Comparison of ENCODE assay signal across 1 cellular context in the genomic region with DNA sequence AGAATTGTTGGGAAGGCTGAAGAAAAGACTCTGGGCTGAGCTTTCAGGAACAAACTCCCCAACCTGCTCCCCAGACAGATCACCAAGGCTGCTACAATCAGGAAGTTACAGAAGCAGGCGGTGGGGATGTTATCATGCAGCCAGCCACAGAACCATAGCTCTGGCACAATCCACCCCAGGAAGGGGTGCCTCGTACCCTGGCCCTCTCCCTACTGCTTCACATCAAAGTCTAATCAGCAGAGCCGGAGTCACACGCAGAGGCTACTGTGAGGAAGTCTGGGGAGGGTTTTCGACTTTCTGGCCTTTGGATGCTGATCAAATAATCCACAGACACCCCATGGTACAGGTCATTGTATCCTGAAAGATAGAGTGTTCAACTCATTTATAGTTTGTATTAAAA.
TF ChIP-seq lines count a peak whose summit lies in the region.

No MANE protein-coding gene starts in this region.

TF ChIP-seq in GM23338, 12 proteins besides CTCF, POLR2A, EP300 and RAD21 (continued from another document):
- TF ChIP-seq, protein P1, sequence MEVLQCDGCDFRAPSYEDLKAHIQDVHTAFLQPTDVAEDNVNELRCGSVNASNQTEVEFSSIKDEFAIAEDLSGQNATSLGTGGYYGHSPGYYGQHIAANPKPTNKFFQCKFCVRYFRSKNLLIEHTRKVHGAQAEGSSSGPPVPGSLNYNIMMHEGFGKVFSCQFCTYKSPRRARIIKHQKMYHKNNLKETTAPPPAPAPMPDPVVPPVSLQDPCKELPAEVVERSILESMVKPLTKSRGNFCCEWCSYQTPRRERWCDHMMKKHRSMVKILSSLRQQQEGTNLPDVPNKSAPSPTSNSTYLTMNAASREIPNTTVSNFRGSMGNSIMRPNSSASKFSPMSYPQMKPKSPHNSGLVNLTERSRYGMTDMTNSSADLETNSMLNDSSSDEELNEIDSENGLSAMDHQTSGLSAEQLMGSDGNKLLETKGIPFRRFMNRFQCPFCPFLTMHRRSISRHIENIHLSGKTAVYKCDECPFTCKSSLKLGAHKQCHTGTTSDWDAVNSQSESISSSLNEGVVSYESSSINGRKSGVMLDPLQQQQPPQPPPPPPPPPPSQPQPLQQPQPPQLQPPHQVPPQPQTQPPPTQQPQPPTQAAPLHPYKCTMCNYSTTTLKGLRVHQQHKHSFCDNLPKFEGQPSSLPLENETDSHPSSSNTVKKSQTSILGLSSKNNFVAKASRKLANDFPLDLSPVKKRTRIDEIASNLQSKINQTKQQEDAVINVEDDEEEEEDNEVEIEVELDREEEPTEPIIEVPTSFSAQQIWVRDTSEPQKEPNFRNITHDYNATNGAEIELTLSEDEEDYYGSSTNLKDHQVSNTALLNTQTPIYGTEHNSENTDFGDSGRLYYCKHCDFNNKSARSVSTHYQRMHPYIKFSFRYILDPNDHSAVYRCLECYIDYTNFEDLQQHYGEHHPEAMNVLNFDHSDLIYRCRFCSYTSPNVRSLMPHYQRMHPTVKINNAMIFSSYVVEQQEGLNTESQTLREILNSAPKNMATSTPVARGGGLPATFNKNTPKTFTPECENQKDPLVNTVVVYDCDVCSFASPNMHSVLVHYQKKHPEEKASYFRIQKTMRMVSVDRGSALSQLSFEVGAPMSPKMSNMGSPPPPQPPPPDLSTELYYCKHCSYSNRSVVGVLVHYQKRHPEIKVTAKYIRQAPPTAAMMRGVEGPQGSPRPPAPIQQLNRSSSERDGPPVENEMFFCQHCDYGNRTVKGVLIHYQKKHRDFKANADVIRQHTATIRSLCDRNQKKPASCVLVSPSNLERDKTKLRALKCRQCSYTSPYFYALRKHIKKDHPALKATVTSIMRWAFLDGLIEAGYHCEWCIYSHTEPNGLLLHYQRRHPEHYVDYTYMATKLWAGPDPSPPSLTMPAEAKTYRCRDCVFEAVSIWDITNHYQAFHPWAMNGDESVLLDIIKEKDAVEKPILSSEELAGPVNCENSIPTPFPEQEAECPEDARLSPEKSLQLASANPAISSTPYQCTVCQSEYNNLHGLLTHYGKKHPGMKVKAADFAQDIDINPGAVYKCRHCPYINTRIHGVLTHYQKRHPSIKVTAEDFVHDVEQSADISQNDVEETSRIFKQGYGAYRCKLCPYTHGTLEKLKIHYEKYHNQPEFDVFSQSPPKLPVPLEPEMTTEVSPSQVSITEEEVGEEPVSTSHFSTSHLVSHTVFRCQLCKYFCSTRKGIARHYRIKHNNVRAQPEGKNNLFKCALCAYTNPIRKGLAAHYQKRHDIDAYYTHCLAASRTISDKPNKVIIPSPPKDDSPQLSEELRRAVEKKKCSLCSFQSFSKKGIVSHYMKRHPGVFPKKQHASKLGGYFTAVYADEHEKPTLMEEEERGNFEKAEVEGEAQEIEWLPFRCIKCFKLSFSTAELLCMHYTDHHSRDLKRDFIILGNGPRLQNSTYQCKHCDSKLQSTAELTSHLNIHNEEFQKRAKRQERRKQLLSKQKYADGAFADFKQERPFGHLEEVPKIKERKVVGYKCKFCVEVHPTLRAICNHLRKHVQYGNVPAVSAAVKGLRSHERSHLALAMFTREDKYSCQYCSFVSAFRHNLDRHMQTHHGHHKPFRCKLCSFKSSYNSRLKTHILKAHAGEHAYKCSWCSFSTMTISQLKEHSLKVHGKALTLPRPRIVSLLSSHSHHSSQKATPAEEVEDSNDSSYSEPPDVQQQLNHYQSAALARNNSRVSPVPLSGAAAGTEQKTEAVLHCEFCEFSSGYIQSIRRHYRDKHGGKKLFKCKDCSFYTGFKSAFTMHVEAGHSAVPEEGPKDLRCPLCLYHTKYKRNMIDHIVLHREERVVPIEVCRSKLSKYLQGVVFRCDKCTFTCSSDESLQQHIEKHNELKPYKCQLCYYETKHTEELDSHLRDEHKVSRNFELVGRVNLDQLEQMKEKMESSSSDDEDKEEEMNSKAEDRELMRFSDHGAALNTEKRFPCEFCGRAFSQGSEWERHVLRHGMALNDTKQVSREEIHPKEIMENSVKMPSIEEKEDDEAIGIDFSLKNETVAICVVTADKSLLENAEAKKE (CRISPR knock-in tag; IDR thresholded peaks at IDR 0.05): no peak
- no peak for TF ChIP-seq EZH2phosphoT487 (IDR thresholded peaks at IDR 0.05; ENCODE audit: unreplicated experiment)
- no peak for TF ChIP-seq POLR2AphosphoS5 (IDR thresholded peaks at IDR 0.05; ENCODE audit: low read depth)
